In the genomic region with DNA sequence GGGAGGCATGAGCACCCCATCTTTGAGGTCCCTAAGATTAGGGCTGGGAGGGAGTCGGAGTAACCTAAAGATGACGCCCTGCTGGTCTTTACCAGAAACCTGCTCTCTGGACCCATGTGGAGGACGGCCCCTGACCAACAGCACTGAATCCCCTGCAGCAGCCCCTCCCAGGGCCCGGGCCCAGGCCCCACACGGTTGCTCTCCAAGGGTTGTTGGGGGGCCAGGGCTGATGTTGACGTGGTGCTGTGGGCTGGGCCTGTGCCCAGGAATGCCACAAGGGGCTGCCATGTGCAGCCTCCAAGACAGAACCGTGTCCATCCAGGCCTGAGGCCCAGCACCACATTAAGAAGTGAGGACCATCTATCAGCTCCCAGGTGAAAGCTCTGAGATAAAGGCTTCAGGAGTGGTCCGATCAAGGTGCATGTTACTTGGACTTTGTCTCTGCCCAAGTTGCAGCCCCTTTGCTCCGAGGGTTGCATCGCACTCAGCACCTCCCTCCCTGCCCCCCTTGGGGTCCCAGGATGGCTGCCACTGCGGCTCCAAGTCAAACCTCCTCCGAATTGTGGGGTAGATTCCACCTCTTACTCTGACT, we compare ENCODE assay signal across 26 cellular contexts. TPM values are rescaled to one million over a fixed set of nuclear protein-coding genes. Genes with fewer than 3 reads are reported as not detected.
DNase-seq lines count a peak whose midpoint lies in the region; ATAC-seq, FAIRE-seq and TF ChIP-seq lines count a peak whose summit lies in the region.
"Had no signal": no experiment of that assay in that cellular context is flagged by ENCODE, and none has a peak within 500 bp of the region (broad histone marks: within the 10 kb centered on the region; RNA-seq: fewer than 3 reads in every experiment).

No MANE protein-coding gene starts in this region.

- no peaks in the 10 kb centered on the region for H3K79me2 ChIP-seq in HepG2 (ENCODE audit: insufficient read depth, low read length)

- no peak overlapping the region for H3K27ac Mint-ChIP-seq in glutamatergic neuron (ENCODE audit: unreplicated experiment)
- H3K27ac Mint-ChIP-seq in neural crest cell (ENCODE audit: unreplicated experiment) = no peak overlapping the region
- H3K27ac Mint-ChIP-seq: CD14-positive monocyte; CD4-positive, alpha-beta T cell had no signal

- no peak overlapping the region for H2AFZ ChIP-seq in HepG2 (ENCODE audit: low read length)

- H3K4me3 Mint-ChIP-seq in glutamatergic neuron (ENCODE audit: unreplicated experiment) (peak overlapping the region; percentile 10), neural crest cell (peak overlapping the region; percentile 2)
- H3K4me3 Mint-ChIP-seq: CD14-positive monocyte; CD4-positive, alpha-beta T cell; CD8-positive, alpha-beta memory T cell had no signal

- H3K36me3 Mint-ChIP-seq in glutamatergic neuron (ENCODE audit: unreplicated experiment) (peaks cover 9% of the 10 kb centered on the region), neural crest cell (ENCODE audit: low read depth) (peaks cover 12% of the 10 kb centered on the region)

- no peaks in the 10 kb centered on the region for H4K20me1 ChIP-seq in HepG2 (ENCODE audit: insufficient read depth, low read length)

- TF ChIP-seq CTCF in HepG2 (CRISPR knock-in tag; IDR thresholded peaks at IDR 0.05) (no peak), right lobe of liver (IDR thresholded peaks at IDR 0.05) (no peak), glutamatergic neuron (IDR thresholded peaks at IDR 0.05; ENCODE audit: partially characterized antibody, unreplicated experiment) (no peak), neural crest cell (conservative IDR thresholded peaks at IDR 0.05) (no peak), brain microvascular endothelial cell (IDR thresholded peaks at IDR 0.05; ENCODE audit: low read depth, low read length, missing control alignments) (no peak)

- H3K27me3 ChIP-seq in HepG2 (ENCODE audit: control insufficient read depth in 1 of 2, insufficient read depth in 2 of 2, low read length in 2 of 2) = no peaks in the 10 kb centered on the region
- no peaks in the 10 kb centered on the region for H3K27me3 ChIP-seq in right lobe of liver
- peaks cover 9% of the 10 kb centered on the region for H3K27me3 ChIP-seq in brain microvascular endothelial cell (replicated peaks)
- H3K27me3 ChIP-seq: BE2C; BLaER1 treated with 17β-estradiol and CSF1 and Interleukin-3, amounts not matched to agents 10 nM and 100 nM had no signal

- no peak for TF ChIP-seq RAD21 in HepG2 (CRISPR knock-in tag; IDR thresholded peaks at IDR 0.05)

- TF ChIP-seq EP300 in HepG2 (IDR thresholded peaks at IDR 0.05; ENCODE audit: low read depth in 2 of 2, low read length in 2 of 2) (no peak), HepG2 (CRISPR knock-in tag; IDR thresholded peaks at IDR 0.05; ENCODE audit: borderline replicate concordance) (no peak)

- intact Hi-C loops in HepG2 (cut with micrococcal nuclease; ENCODE audit: unreplicated experiment) (no loop called here), right lobe of liver (cut with DNase I) (no loop called here)

- no peaks in the 10 kb centered on the region for H3K9me3 ChIP-seq in HepG2 (ENCODE audit: low read length)
- H3K9me3 ChIP-seq in right lobe of liver = no peaks in the 10 kb centered on the region
- H3K9me3 ChIP-seq: A549; BE2C; BLaER1 treated with 17β-estradiol and CSF1 and Interleukin-3, amounts not matched to agents 10 nM and 100 nM had no signal

- FAIRE-seq in HepG2 (lab: Jason Lieb, UNC) = no peak
- FAIRE-seq: A549, D721Med, GM12878, GM19239 had no signal

- in situ Hi-C loops in HepG2 (cut with HindIII; ENCODE audit: extremely low pct_ligation_motif_present, low pct_unique_long_range_greater_than_20kb) = no loop called here
- in situ Hi-C loops in brain microvascular endothelial cell (cut with HindIII; ENCODE audit: low pct_ligation_motif_present, low sequenced_read_pairs) = no loop called here
- in situ Hi-C loops in KBM-7 (cut with MboI; ENCODE audit: low pct_unique_long_range_greater_than_20kb, low sequenced_read_pairs) = no loop called here

- CTCF ChIA-PET in HepG2 (lab: Yijun Ruan, JAX; ENCODE audit: low intra/inter-chr PET ratio, low total read pairs) = no interaction called here

- H3K4me1 ChIP-seq in HepG2 (ENCODE audit: insufficient read depth, low read length) (no peaks in the 10 kb centered on the region), right lobe of liver (no peaks in the 10 kb centered on the region)
- H3K4me1 ChIP-seq: A549; BE2C; BLaER1 treated with 17β-estradiol and CSF1 and Interleukin-3, amounts not matched to agents 10 nM and 100 nM had no signal

- H3K9me3 Mint-ChIP-seq in glutamatergic neuron (ENCODE audit: unreplicated experiment) (peaks cover 25% of the 10 kb centered on the region), neural crest cell (no peaks in the 10 kb centered on the region)
- H3K9me3 Mint-ChIP-seq: CD4-positive, alpha-beta T cell; CD8-positive, alpha-beta memory T cell had no signal

- no peak overlapping the region for H3K4me2 ChIP-seq in HepG2 (ENCODE audit: low read depth, low read length)
- H3K4me2 ChIP-seq: A549; BLaER1 treated with 17β-estradiol and CSF1 and Interleukin-3, amounts not matched to agents 10 nM and 100 nM had no signal

- H3K27ac ChIP-seq in HepG2 (ENCODE audit: extremely low read length, insufficient read depth, low read length) (no peak overlapping the region), right lobe of liver (no peak overlapping the region), brain microvascular endothelial cell (no peak overlapping the region)
- H3K27ac ChIP-seq: A549; BLaER1 treated with 17β-estradiol and CSF1 and Interleukin-3, amounts not matched to agents 10 nM and 100 nM had no signal

- H3K4me3 ChIP-seq in HepG2 (replicated peaks in 1 of 3; ENCODE audit: insufficient read depth in 1 of 3, low read depth in 2 of 3, low read length in 3 of 3) = no peak overlapping the region
- H3K4me3 ChIP-seq in right lobe of liver = no peak overlapping the region
- no peak overlapping the region for H3K4me3 ChIP-seq in brain microvascular endothelial cell (ENCODE audit: low read depth, low read length)
- H3K4me3 ChIP-seq: A549; BLaER1 treated with 17β-estradiol and CSF1 and Interleukin-3, amounts not matched to agents 10 nM and 100 nM; GM12878 had no signal

- 94% methylated on average over 7 of the region's 12 CpGs for WGBS in HepG2 (ENCODE audit: low lambda C conversion rate)
- no CpG with 5 or more reads among the region's 12 CpGs for WGBS in right lobe of liver (ENCODE audit: insufficient coverage, low coverage, low lambda C conversion rate, missing lambda C conversion rate)

- no peak overlapping the region for H3K9ac ChIP-seq in HepG2 (ENCODE audit: insufficient read depth, low read depth, low read length)

- BruUV-seq in HepG2 (replicated peaks; lab: Mats Ljungman, UMichigan) = no TSS peak

- ATAC-seq in HepG2 (no peak), right lobe of liver (no peak)
- ATAC-seq: GM12878 had no signal

- no peak for DNase-seq in HepG2 (ENCODE audit: low spot score)
- no peak for DNase-seq in right lobe of liver
- no peak for DNase-seq in glutamatergic neuron
- no peak for DNase-seq in neural crest cell (ENCODE audit: low read depth, low spot score)
- DNase-seq in brain microvascular endothelial cell = no peak
- DNase-seq in KBM-7 = no peak
- DNase-seq in GM19240 (ENCODE audit: insufficient read length, low spot score) = no peak
- DNase-seq: 8988T; ACHN; AML-193; BE2C; CD4-positive, alpha-beta T cell; CD8-positive, alpha-beta memory T cell; DMS 273 treated with DMSO at 0.1 percent for 48 hours; DMS79; EL; GDM1; GOT3; H7; HCEC 1CT had no signal

- H3K36me3 ChIP-seq in HepG2 (replicated peaks in 1 of 2; ENCODE audit: control insufficient read depth in 1 of 2, insufficient read depth in 2 of 2, low read length in 2 of 2) = peaks cover 3 to 7% of the 10 kb centered on the region in 2 experiments; a peak in 2 of 5 replicates
- H3K36me3 ChIP-seq in right lobe of liver = peaks cover 0 to 11% (median 0%) of the 10 kb centered on the region in 4 donors
- peaks cover 8% of the 10 kb centered on the region for H3K36me3 ChIP-seq in brain microvascular endothelial cell (replicated peaks)
- H3K36me3 ChIP-seq: BE2C had no signal

- POLR2A ChIA-PET in HepG2 (lab: Yijun Ruan, JAX) = no interaction called here

- H3K4me1 Mint-ChIP-seq in glutamatergic neuron (ENCODE audit: low read depth, unreplicated experiment) = peaks cover 2% of the 10 kb centered on the region
- H3K4me1 Mint-ChIP-seq in neural crest cell = peaks cover 5% of the 10 kb centered on the region
- H3K4me1 Mint-ChIP-seq: CD14-positive monocyte; CD8-positive, alpha-beta memory T cell had no signal

- H3K27me3 Mint-ChIP-seq in glutamatergic neuron (ENCODE audit: unreplicated experiment) (peaks cover 31% of the 10 kb centered on the region), neural crest cell (ENCODE audit: low read depth) (peaks cover 43% of the 10 kb centered on the region)
- H3K27me3 Mint-ChIP-seq: CD4-positive, alpha-beta T cell; CD8-positive, alpha-beta memory T cell had no signal

- TF ChIP-seq POLR2A in HepG2 (IDR thresholded peaks at IDR 0.05; ENCODE audit: insufficient read depth in 1 of 2, low read depth in 2 of 2, low read length in 2 of 2) = no peak
- no peak for TF ChIP-seq POLR2A in right lobe of liver (IDR thresholded peaks at IDR 0.05)

RNA-seq across cellular contexts. Expression of a gene that starts 29.6 kb away (rescaled TPM):
- total RNA-seq in HepG2 (2016; rRNA removed; fragmentation: Illumina TruSeq; extraction: Trizol) = not detected in 2 replicates
- total RNA-seq in HepG2 (2016; cell fraction: cytosol; rRNA removed; fragmentation: Illumina TruSeq; extraction: Trizol; ENCODE audit: low read depth) = not detected in 2 replicates
- not detected in 2 replicates for total RNA-seq in HepG2 (2016; cell fraction: insoluble cytoplasmic fraction; rRNA removed; fragmentation: Illumina TruSeq; extraction: Trizol)
- total RNA-seq in HepG2 (2016; cell fraction: membrane; rRNA removed; fragmentation: Illumina TruSeq; extraction: Trizol) = not detected in 2 replicates
- total RNA-seq in HepG2 (2016; cell fraction: nucleus; rRNA removed; fragmentation: Illumina TruSeq; extraction: Trizol) = not detected in 2 replicates
- polyA plus RNA-seq in HepG2 (2011; rRNA removed) = 0.14 TPM in 1 of 2 replicates, not detected in the other
- 0.05 and 0.09 TPM in 2 replicates for polyA plus RNA-seq in HepG2 (2011; cell fraction: cytosol; rRNA removed)
- polyA plus RNA-seq in HepG2 (2011; cell fraction: nucleus; rRNA removed) = 0.57 TPM in 1 of 2 replicates, not detected in the other
- polyA plus RNA-seq in HepG2 (2012) = not detected in 2 replicates
- polyA plus RNA-seq in HepG2 (2016; cell fraction: cytosol; fragmentation: Illumina TruSeq; extraction: Trizol; ENCODE audit: low read depth) = not detected in 2 replicates
- polyA plus RNA-seq in HepG2 (2016; cell fraction: insoluble cytoplasmic fraction; fragmentation: Illumina TruSeq; extraction: Trizol; ENCODE audit: low read depth) = not detected in 2 replicates
- not detected in 2 replicates for polyA plus RNA-seq in HepG2 (2016; cell fraction: membrane; fragmentation: Illumina TruSeq; extraction: Trizol; ENCODE audit: low read depth)
- polyA plus RNA-seq in HepG2 (2016; cell fraction: nucleus; fragmentation: Illumina TruSeq; extraction: Trizol; ENCODE audit: insufficient read depth, low read depth) = not detected in 2 replicates
- not detected in 2 replicates for polyA minus RNA-seq in HepG2 (2011; rRNA and poly(A)+ RNA removed; ENCODE audit: low replicate concordance)
- polyA minus RNA-seq in HepG2 (2011; cell fraction: cytosol; rRNA and poly(A)+ RNA removed) = not detected in 2 replicates
- not detected in 2 replicates for polyA minus RNA-seq in HepG2 (2011; cell fraction: nucleus; rRNA and poly(A)+ RNA removed)
- total RNA-seq in right lobe of liver = 10 to 100 TPM in 1 of 6 experiments, 1 to 10 TPM in 4, under 1 TPM in 1; 0.61 to 13.1 (median 6.8) TPM
- not detected for total RNA-seq in glutamatergic neuron (ENCODE audit: unreplicated experiment)
- 0.93 and 1.7 TPM in 2 replicates for total RNA-seq in neural crest cell
- total RNA-seq: CD4-positive, alpha-beta T cell; CD8-positive, alpha-beta memory T cell; GM12878; H7 had no signal
- polyA plus RNA-seq: A549; CD14-positive monocyte; CD8-positive, alpha-beta memory T cell; GM12878 had no signal

RNA-seq across cellular contexts. Expression of a gene that starts 37.8 kb away (rescaled TPM):
- total RNA-seq in HepG2 (2016; rRNA removed; fragmentation: Illumina TruSeq; extraction: Trizol) (not detected in 2 replicates), right lobe of liver (not detected), glutamatergic neuron (ENCODE audit: unreplicated experiment) (4.1 TPM), neural crest cell (not detected in 2 replicates)
- not detected in 2 replicates for total RNA-seq in HepG2 (2016; cell fraction: cytosol; rRNA removed; fragmentation: Illumina TruSeq; extraction: Trizol; ENCODE audit: low read depth)
- total RNA-seq in HepG2 (2016; cell fraction: insoluble cytoplasmic fraction; rRNA removed; fragmentation: Illumina TruSeq; extraction: Trizol) = not detected in 2 replicates
- total RNA-seq in HepG2 (2016; cell fraction: membrane; rRNA removed; fragmentation: Illumina TruSeq; extraction: Trizol) = not detected in 2 replicates
- total RNA-seq in HepG2 (2016; cell fraction: nucleus; rRNA removed; fragmentation: Illumina TruSeq; extraction: Trizol) = not detected in 2 replicates
- polyA plus RNA-seq in HepG2 (2011; rRNA removed) = not detected in 2 replicates
- not detected in 2 replicates for polyA plus RNA-seq in HepG2 (2011; cell fraction: cytosol; rRNA removed)
- not detected in 2 replicates for polyA plus RNA-seq in HepG2 (2011; cell fraction: nucleus; rRNA removed)
- polyA plus RNA-seq in HepG2 (2012) = not detected in 2 replicates
- polyA plus RNA-seq in HepG2 (2016; cell fraction: cytosol; fragmentation: Illumina TruSeq; extraction: Trizol; ENCODE audit: low read depth) = not detected in 2 replicates
- not detected in 2 replicates for polyA plus RNA-seq in HepG2 (2016; cell fraction: insoluble cytoplasmic fraction; fragmentation: Illumina TruSeq; extraction: Trizol; ENCODE audit: low read depth)
- not detected in 2 replicates for polyA plus RNA-seq in HepG2 (2016; cell fraction: membrane; fragmentation: Illumina TruSeq; extraction: Trizol; ENCODE audit: low read depth)
- polyA plus RNA-seq in HepG2 (2016; cell fraction: nucleus; fragmentation: Illumina TruSeq; extraction: Trizol; ENCODE audit: insufficient read depth, low read depth) = not detected in 2 replicates
- polyA minus RNA-seq in HepG2 (2011; rRNA and poly(A)+ RNA removed; ENCODE audit: low replicate concordance) = not detected in 2 replicates
- polyA minus RNA-seq in HepG2 (2011; cell fraction: cytosol; rRNA and poly(A)+ RNA removed) = not detected in 2 replicates
- not detected in 2 replicates for polyA minus RNA-seq in HepG2 (2011; cell fraction: nucleus; rRNA and poly(A)+ RNA removed)
- total RNA-seq: CD4-positive, alpha-beta T cell; CD8-positive, alpha-beta memory T cell; GM12878 had no signal
- polyA plus RNA-seq: A549; CD14-positive monocyte; CD8-positive, alpha-beta memory T cell; GM12878 had no signal
